10 cellular contexts compared by ENCODE assay signal in genomic region chr11:76577199-76577920, GRCh38.
DNase-seq lines count a peak whose midpoint lies in the region; ATAC-seq and TF ChIP-seq lines count a peak whose summit lies in the region.
"Had no signal": no experiment of that assay in that cellular context is flagged by ENCODE, and none has a peak within 500 bp of the region (broad histone marks: within the 10 kb centered on the region; RNA-seq: fewer than 3 reads in every experiment).

No MANE protein-coding gene starts in this region.

- POLR2A ChIA-PET in MCF 10A (lab: Yijun Ruan, JAX), result interaction anchor here (0.6 kb wide), 1 partner anchor 41 kb away, joined by 3 read pairs; no protein-coding TSS in a partner anchor
- POLR2A ChIA-PET in CD4-positive, alpha-beta T cell (lab: Charles Lee), result no interaction called here

- H3K27ac Mint-ChIP-seq in MCF 10A (ENCODE audit: low read depth, unreplicated experiment), result peak overlapping the region; percentile 77
- no peak overlapping the region for H3K27ac Mint-ChIP-seq in CD4-positive, alpha-beta T cell
- H3K27ac Mint-ChIP-seq in T-helper 17 cell, result no peak overlapping the region
- H3K27ac Mint-ChIP-seq: CD14-positive monocyte had no signal

- no peak overlapping the region for H3K4me3 Mint-ChIP-seq in MCF 10A (ENCODE audit: unreplicated experiment)
- no peak overlapping the region for H3K4me3 Mint-ChIP-seq in CD4-positive, alpha-beta T cell
- H3K4me3 Mint-ChIP-seq in T-helper 17 cell, result no peak overlapping the region
- H3K4me3 Mint-ChIP-seq: CD14-positive monocyte had no signal

- CTCF ChIA-PET in MCF 10A (lab: Yijun Ruan, JAX), result interaction anchor here (1.6 kb wide), 1 partner anchor 22 kb away, joined by 4 read pairs; no protein-coding TSS in a partner anchor
- CTCF ChIA-PET in CD4-positive, alpha-beta T cell (lab: Charles Lee), result no interaction called here

- H3K9me3 ChIP-seq in breast epithelium (no peaks in the 10 kb centered on the region), mucosa of descending colon (no peaks in the 10 kb centered on the region), T-helper 17 cell (ENCODE audit: control insufficient read depth, low read length, poor library complexity, severe bottlenecking) (no peaks in the 10 kb centered on the region)
- H3K9me3 ChIP-seq in CD4-positive, alpha-beta T cell (ENCODE audit: control insufficient read depth, low read length), result no peaks in the 10 kb centered on the region

- no peaks in the 10 kb centered on the region for H3K36me3 ChIP-seq in breast epithelium
- no peaks in the 10 kb centered on the region for H3K36me3 ChIP-seq in mucosa of descending colon (ENCODE audit: low read depth)

- H3K27me3 ChIP-seq in breast epithelium, result no peaks in the 10 kb centered on the region
- no peaks in the 10 kb centered on the region for H3K27me3 ChIP-seq in CD4-positive, alpha-beta T cell (ENCODE audit: control insufficient read depth, insufficient read depth, low read length)

- H3K27me3 Mint-ChIP-seq in MCF 10A (ENCODE audit: insufficient read depth, unreplicated experiment) (no peaks in the 10 kb centered on the region), T-helper 17 cell (peaks cover 11% of the 10 kb centered on the region)
- H3K27me3 Mint-ChIP-seq in CD4-positive, alpha-beta T cell, result no peaks in the 10 kb centered on the region

- TF ChIP-seq CTCF in MCF 10A (IDR thresholded peaks at IDR 0.05; ENCODE audit: unreplicated experiment) (no peak), breast epithelium (IDR thresholded peaks at IDR 0.05) (no peak), mucosa of descending colon (IDR thresholded peaks at IDR 0.05) (no peak)
- TF ChIP-seq CTCF in CD4-positive, alpha-beta T cell (IDR thresholded peaks at IDR 0.05), result no peak

- H3K4me1 Mint-ChIP-seq in MCF 10A (ENCODE audit: insufficient read depth, unreplicated experiment) (peaks cover 30% of the 10 kb centered on the region), T-helper 17 cell (peaks cover 5% of the 10 kb centered on the region)
- H3K4me1 Mint-ChIP-seq in CD4-positive, alpha-beta T cell (ENCODE audit: low read depth), result no peaks in the 10 kb centered on the region
- H3K4me1 Mint-ChIP-seq: CD14-positive monocyte had no signal

- H3K4me3 ChIP-seq in breast epithelium (no peak overlapping the region), mucosa of descending colon (no peak overlapping the region)

- H3K4me1 ChIP-seq in breast epithelium, result no peaks in the 10 kb centered on the region
- no peaks in the 10 kb centered on the region for H3K4me1 ChIP-seq in mucosa of descending colon (ENCODE audit: low read depth)

- intact Hi-C loops in MCF 10A (cut with micrococcal nuclease), result no loop called here
- intact Hi-C loops in breast epithelium (cut with DNase I; ENCODE audit: low total_unique reads), result no loop called here
- intact Hi-C loops in mucosa of descending colon (cut with DNase I, micrococcal nuclease), result no loop called here
- intact Hi-C loops in CD4-positive, alpha-beta T cell (cut with DNase I, micrococcal nuclease), result no loop called here

- no TSS peak for BruUV-seq in MCF 10A (replicated peaks; lab: Mats Ljungman, UMichigan)

- H3K27ac ChIP-seq in breast epithelium, result peak overlapping the region in 1 of 2 donors; percentile 91
- peak overlapping the region; percentile 74 for H3K27ac ChIP-seq in epithelial cell of prostate
- no peak overlapping the region for H3K27ac ChIP-seq in CD4-positive, alpha-beta T cell (ENCODE audit: low read depth, low read length)

- peak; percentile 83 for ATAC-seq in mucosa of descending colon
- ATAC-seq in CD4-positive, alpha-beta T cell (ENCODE audit: poor library complexity), result no peak
- no peak for ATAC-seq in T-helper 17 cell

- peak; percentile 87 for DNase-seq in MCF 10A (ENCODE audit: unreplicated experiment)
- no peak for DNase-seq in breast epithelium (ENCODE audit: low spot score in 2 of 2)
- peak; percentile 74 for DNase-seq in epithelial cell of prostate (ENCODE audit: low read depth, low spot score)
- peak in 1 of 3 donors; percentile 67 for DNase-seq in mucosa of descending colon
- no peak for DNase-seq in inferior parietal cortex (ENCODE audit: extremely low spot score)
- DNase-seq in CD4-positive, alpha-beta T cell, result no peak
- no peak for DNase-seq in GDM1 (lab: John Stamatoyannopoulos, UW)
- DNase-seq in T-helper 17 cell, result no peak
- DNase-seq: NCI-H345 had no signal

- TF ChIP-seq POLR2A in breast epithelium (IDR thresholded peaks at IDR 0.05), result no peak

- H3K36me3 Mint-ChIP-seq in MCF 10A (ENCODE audit: insufficient read depth, unreplicated experiment) (no peaks in the 10 kb centered on the region), T-helper 17 cell (ENCODE audit: low read depth) (peaks cover 2% of the 10 kb centered on the region)
- H3K36me3 Mint-ChIP-seq in CD4-positive, alpha-beta T cell (ENCODE audit: low read depth), result no peaks in the 10 kb centered on the region
- H3K36me3 Mint-ChIP-seq: CD14-positive monocyte had no signal

- no peaks in the 10 kb centered on the region for H3K9me3 Mint-ChIP-seq in MCF 10A (ENCODE audit: unreplicated experiment)
- H3K9me3 Mint-ChIP-seq in CD4-positive, alpha-beta T cell, result no peaks in the 10 kb centered on the region
- H3K9me3 Mint-ChIP-seq: CD14-positive monocyte had no signal

Comparison
In these comparisons a context has a peak if more than half of its experiments do, and no peak if none do; other contexts are left out.
1. DNase-seq: peak in MCF 10A (single experiment) and epithelial cell of prostate (single experiment); none in breast epithelium (0 of 2), inferior parietal cortex (single experiment), CD4-positive, alpha-beta T cell (0 of 10), GDM1 (single experiment) and T-helper 17 cell (0 of 3).